28 cellular contexts compared by ENCODE assay signal in the genomic region with DNA sequence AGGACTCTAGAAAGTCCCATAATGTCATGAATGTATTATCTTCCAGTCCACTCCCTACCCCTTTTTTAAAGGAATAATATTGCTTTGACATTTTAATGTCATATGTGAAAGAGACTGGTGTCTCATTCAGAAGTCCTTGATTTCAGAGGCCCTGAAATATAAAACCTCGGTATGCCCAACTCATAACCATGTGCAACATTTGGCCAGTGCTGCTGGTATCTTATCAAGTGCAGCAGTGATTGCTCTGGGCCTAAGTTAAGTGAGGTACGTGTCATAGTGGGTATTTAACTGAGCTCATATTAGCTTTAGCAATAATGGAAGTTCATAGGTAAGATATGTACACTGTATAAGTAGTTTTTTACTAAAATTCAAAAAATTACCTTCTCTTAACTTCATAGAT.
"Had no signal": no experiment of that assay in that cellular context is flagged by ENCODE, and none has a peak within 500 bp of the region (broad histone marks: within the 10 kb centered on the region; RNA-seq: fewer than 3 reads in every experiment).

No MANE protein-coding gene starts in this region.

- DNase-seq: activated CD4-positive, alpha-beta memory T cell treated with anti-CD3 and anti-CD28 coated beads for 36 hours; activated CD4-positive, alpha-beta T cell treated with anti-CD3 and anti-CD28 coated beads for 36 hours; activated CD4-positive, alpha-beta T cell treated with anti-CD3 and anti-CD28 coated beads, Interleukin-2, amount 10 ng/mL, durations not matched to agents 24 days and 14 days; activated CD4-positive, CD25-positive, alpha-beta regulatory T cell; activated CD4-positive, CD25-positive, alpha-beta regulatory T cell treated with anti-CD3 and anti-CD28 coated beads, Interleukin-2, amount 50 U/mL, for 72 hours; activated CD8-positive, alpha-beta memory T cell treated with anti-CD3 and anti-CD28 coated beads, Interleukin-2, amount 10 ng/mL, durations not matched to agents 7 days and 5 days; activated CD8-positive, alpha-beta memory T cell treated with anti-CD3 and anti-CD28 coated beads, Interleukin-2, amount 50 U/mL, for 4 hours; activated CD8-positive, alpha-beta T cell treated with anti-CD3 and anti-CD28 coated beads, Interleukin-2, amount 10 ng/mL, durations not matched to agents 7 days and 5 days; activated effector memory CD4-positive, alpha-beta T cell treated with anti-CD3 and anti-CD28 coated beads, Interleukin-2, amount 50 U/mL, for 16 hours; activated naive CD4-positive, alpha-beta T cell treated with anti-CD3 and anti-CD28 coated beads for 36 hours; activated naive CD8-positive, alpha-beta T cell treated with anti-CD3 and anti-CD28 coated beads for 36 hours; activated naive CD8-positive, alpha-beta T cell treated with anti-CD3 and anti-CD28 coated beads, Interleukin-2, amount 50 U/mL, for 24 hours; activated T-cell treated with anti-CD3 and anti-CD28 coated beads, Interleukin-2, amount 50 U/mL, for 1 hour; activated T-cell treated with anti-CD3 and anti-CD28 coated beads, Interleukin-2, amount 50 U/mL, for 48 hours; adrenal gland; amygdala; aorta; body of pancreas; central memory CD4-positive, alpha-beta T cell; cerebellar nuclear complex; colonic mucosa; dorsolateral prefrontal cortex; effector memory CD4-positive, alpha-beta T cell; endodermal cell; foreskin fibroblast; glutamatergic neuron; T-helper 2 cell had no signal

- H3K9me3 ChIP-seq: adrenal gland, body of pancreas, colonic mucosa had no signal

- ATAC-seq: activated CD4-positive, alpha-beta T cell treated with anti-CD3 and anti-CD28 coated beads for 36 hours; activated CD8-positive, alpha-beta memory T cell treated with anti-CD3 and anti-CD28 coated beads, Interleukin-2, amount 10 ng/mL, durations not matched to agents 7 days and 5 days; activated CD8-positive, alpha-beta T cell treated with anti-CD3 and anti-CD28 coated beads, Interleukin-2, amount 10 ng/mL, durations not matched to agents 7 days and 5 days; activated naive CD8-positive, alpha-beta T cell treated with anti-CD3 and anti-CD28 coated beads, Interleukin-2, amount 50 U/mL, for 24 hours; body of pancreas; esophagus mucosa had no signal

- H3K36me3 ChIP-seq: adrenal gland, colonic mucosa had no signal

- H3K27ac ChIP-seq: adrenal gland, body of pancreas, colonic mucosa, dorsolateral prefrontal cortex had no signal

- H3K27me3 ChIP-seq: adrenal gland, body of pancreas, colonic mucosa, dorsolateral prefrontal cortex had no signal

- H3K4me1 ChIP-seq: adrenal gland, body of pancreas, colonic mucosa had no signal

- H3K4me3 ChIP-seq: adrenal gland, body of pancreas, colonic mucosa, dorsolateral prefrontal cortex had no signal
